13 cellular contexts compared by ENCODE assay signal in genomic region chr6:19731286-19731685, GRCh38.
DNase-seq lines count a peak whose midpoint lies in the region; ATAC-seq and TF ChIP-seq lines count a peak whose summit lies in the region.
"Had no signal": no experiment of that assay in that cellular context is flagged by ENCODE, and none has a peak within 500 bp of the region (broad histone marks: within the 10 kb centered on the region; RNA-seq: fewer than 3 reads in every experiment).

No MANE protein-coding gene starts in this region.

- no peak overlapping the region for H3K9ac ChIP-seq in adipocyte (ENCODE audit: low read length)

- H3K27me3 ChIP-seq in AG04450 (ENCODE audit: control insufficient read depth, insufficient read depth, low read length) = no peaks in the 10 kb centered on the region
- no peaks in the 10 kb centered on the region for H3K27me3 ChIP-seq in adipocyte (replicated peaks; ENCODE audit: control insufficient read depth, insufficient read depth, low read length)
- H3K27me3 ChIP-seq: BE2C had no signal

- H3K9me3 ChIP-seq in AG04450 (ENCODE audit: control insufficient read depth, insufficient read depth, low read length) (no peaks in the 10 kb centered on the region), adipocyte (ENCODE audit: control insufficient read depth, low read length) (peaks cover 6% of the 10 kb centered on the region)
- H3K9me3 ChIP-seq: BE2C, lower lobe of right lung had no signal

- H3K4me3 ChIP-seq in AG04450 (ENCODE audit: low read depth, low read length) (no peak overlapping the region), adipocyte (ENCODE audit: low read length) (no peak overlapping the region), fibroblast of villous mesenchyme (ENCODE audit: low read depth, low read length) (no peak overlapping the region)
- H3K4me3 ChIP-seq: lower lobe of right lung had no signal

- H3K4me1 ChIP-seq in adipocyte (ENCODE audit: control insufficient read depth, insufficient read depth, low read length) = no peaks in the 10 kb centered on the region
- H3K4me1 ChIP-seq: BE2C, lower lobe of right lung had no signal

- intact Hi-C loops in Right ventricle myocardium superior (cut with DNase I) = no loop called here

- peak; percentile 59 for DNase-seq in AG04450 (ENCODE audit: low read depth, low spot score)
- DNase-seq in HS-27A (ENCODE audit: low read depth) = peak; percentile 5
- DNase-seq in adipocyte (ENCODE audit: low read depth) = peak; percentile 57
- peak; percentile 79 for DNase-seq in fibroblast of villous mesenchyme (ENCODE audit: low read depth)
- no peak for DNase-seq in SKM-1 treated with dmso at 0.1 percent for 144 hours (lab: John Stamatoyannopoulos, UW; ENCODE audit: unreplicated experiment)
- no peak for DNase-seq in Right ventricle myocardium superior
- no peak for DNase-seq in germinal center (ENCODE audit: low spot score)
- DNase-seq: activated naive CD8-positive, alpha-beta T cell treated with anti-CD3 and anti-CD28 coated beads for 36 hours; BE2C; lower lobe of right lung; MM.1S; occipital lobe had no signal

- H3K36me3 ChIP-seq in adipocyte (ENCODE audit: control insufficient read depth, insufficient read depth, low read length, severe bottlenecking) = no peaks in the 10 kb centered on the region
- H3K36me3 ChIP-seq: BE2C, lower lobe of right lung had no signal

- no peak overlapping the region for H3K27ac ChIP-seq in AG04450 (ENCODE audit: low read depth, low read length)
- H3K27ac ChIP-seq: lower lobe of right lung had no signal

- POLR2A ChIA-PET in AG04450 (lab: Yijun Ruan, JAX) = no interaction called here

- CTCF ChIA-PET in AG04450 (lab: Charles Lee) = no interaction called here

- ATAC-seq in HG02840 (IDR thresholded peaks at IDR 0.05; ENCODE audit: low FRiP score, unreplicated experiment) (no peak), Right ventricle myocardium superior (ENCODE audit: poor library complexity) (no peak)
- ATAC-seq: lower lobe of right lung had no signal

- TF ChIP-seq CTCF in AG04450 (IDR thresholded peaks at IDR 0.05; ENCODE audit: low read depth, low read length) (no peak), fibroblast of villous mesenchyme (IDR thresholded peaks at IDR 0.05; ENCODE audit: insufficient read depth, low read depth, low read length) (no peak)

Comparison
In these comparisons a context has a peak if more than half of its experiments do, and no peak if none do; other contexts are left out.
1. DNase-seq: peak in AG04450 (single experiment), HS-27A (single experiment), adipocyte (single experiment) and fibroblast of villous mesenchyme (single experiment); none in SKM-1 treated with dmso at 0.1 percent for 144 hours (single experiment), Right ventricle myocardium superior (single experiment) and germinal center (single experiment).